ENCODE assay signal across 8 cellular contexts in the genomic region with DNA sequence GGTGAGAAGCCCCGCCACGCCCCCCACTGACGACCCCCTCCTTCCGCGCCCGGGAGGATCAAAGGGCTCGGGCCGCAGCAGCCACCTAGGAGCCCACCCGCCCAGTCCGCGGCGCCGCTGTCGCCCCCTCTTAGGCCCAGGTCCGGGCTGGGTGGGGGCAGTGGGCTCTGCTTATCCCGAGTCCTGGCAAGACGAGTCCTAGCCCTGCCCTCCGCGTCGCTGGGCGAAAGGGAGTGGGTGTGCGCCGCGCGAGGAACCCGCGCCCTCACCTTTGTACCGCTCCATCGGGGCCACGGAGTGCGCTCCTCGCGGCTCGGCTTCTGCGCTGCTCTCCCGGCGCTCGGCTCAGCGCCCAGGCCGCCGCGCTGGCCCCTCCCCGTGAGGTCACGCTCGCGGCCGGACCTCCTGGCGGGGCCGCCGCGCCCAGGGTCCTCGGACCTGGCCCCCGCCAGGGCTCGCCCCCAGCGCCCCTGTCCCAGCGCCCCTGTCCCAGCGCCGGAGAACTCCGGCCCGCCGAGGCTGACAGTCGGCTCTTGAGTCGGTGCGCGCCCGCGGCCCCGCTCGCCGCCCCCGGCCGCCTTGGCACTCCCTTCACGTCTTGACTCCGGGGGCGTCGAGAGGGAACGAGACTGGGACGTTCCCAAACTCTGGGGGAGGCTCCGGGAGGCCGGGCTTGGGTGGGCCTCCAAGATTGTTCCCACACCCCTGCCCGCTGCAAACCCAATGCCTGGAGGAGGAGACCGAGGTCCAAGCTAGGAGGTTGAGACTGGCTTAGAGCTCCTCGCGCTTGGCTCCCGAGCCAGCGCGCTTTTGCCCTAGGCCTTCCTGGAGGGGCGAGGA. TPM values are rescaled to one million over a fixed set of nuclear protein-coding genes. Genes with fewer than 3 reads are reported as not detected.
A peak's percentile ranks its signal among the peaks of the same experiment; 100 is the strongest.
DNase-seq lines count a peak whose midpoint lies in the region; ATAC-seq and TF ChIP-seq lines count a peak whose summit lies in the region.

A gene with protein sequence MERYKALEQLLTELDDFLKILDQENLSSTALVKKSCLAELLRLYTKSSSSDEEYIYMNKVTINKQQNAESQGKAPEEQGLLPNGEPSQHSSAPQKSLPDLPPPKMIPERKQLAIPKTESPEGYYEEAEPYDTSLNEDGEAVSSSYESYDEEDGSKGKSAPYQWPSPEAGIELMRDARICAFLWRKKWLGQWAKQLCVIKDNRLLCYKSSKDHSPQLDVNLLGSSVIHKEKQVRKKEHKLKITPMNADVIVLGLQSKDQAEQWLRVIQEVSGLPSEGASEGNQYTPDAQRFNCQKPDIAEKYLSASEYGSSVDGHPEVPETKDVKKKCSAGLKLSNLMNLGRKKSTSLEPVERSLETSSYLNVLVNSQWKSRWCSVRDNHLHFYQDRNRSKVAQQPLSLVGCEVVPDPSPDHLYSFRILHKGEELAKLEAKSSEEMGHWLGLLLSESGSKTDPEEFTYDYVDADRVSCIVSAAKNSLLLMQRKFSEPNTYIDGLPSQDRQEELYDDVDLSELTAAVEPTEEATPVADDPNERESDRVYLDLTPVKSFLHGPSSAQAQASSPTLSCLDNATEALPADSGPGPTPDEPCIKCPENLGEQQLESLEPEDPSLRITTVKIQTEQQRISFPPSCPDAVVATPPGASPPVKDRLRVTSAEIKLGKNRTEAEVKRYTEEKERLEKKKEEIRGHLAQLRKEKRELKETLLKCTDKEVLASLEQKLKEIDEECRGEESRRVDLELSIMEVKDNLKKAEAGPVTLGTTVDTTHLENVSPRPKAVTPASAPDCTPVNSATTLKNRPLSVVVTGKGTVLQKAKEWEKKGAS (minus strand): TSS at position 332 of the 840 bp plus-strand sequence. CDS start 47 bp downstream, at position 285.

- H3K9ac ChIP-seq in BLaER1 (no peak within 1 kb of the TSS), mesendoderm (ENCODE audit: low read length) (peak within 1 kb of the TSS; percentile 61)

- no peak within 1 kb of the TSS for H4K8ac ChIP-seq in mesendoderm (ENCODE audit: low read depth, low read length)

- H3K79me1 ChIP-seq in mesendoderm (ENCODE audit: low read length) = no peaks in the 10 kb centered on the region

- peak within 1 kb of the TSS; percentile 32 for H3K18ac ChIP-seq in mesendoderm (ENCODE audit: low read length)

- no peak within 1 kb of the TSS for H3K23ac ChIP-seq in mesendoderm (ENCODE audit: low read length)

- H2BK5ac ChIP-seq in mesendoderm (ENCODE audit: low read length) = no peak within 1 kb of the TSS

- no peak for TF ChIP-seq EP300 in upper lobe of left lung (IDR thresholded peaks at IDR 0.05)

- peaks cover 42% of the 10 kb centered on the region for H3K4me1 ChIP-seq in BLaER1
- peaks cover 2% of the 10 kb centered on the region for H3K4me1 ChIP-seq in mesendoderm (ENCODE audit: control insufficient read depth, low read depth, low read length)
- H3K4me1 ChIP-seq in upper lobe of left lung = peaks cover 13 to 24% (median 17%) of the 10 kb centered on the region in 4 donors

- H3K56ac ChIP-seq in mesendoderm (ENCODE audit: low read length) = peak within 1 kb of the TSS; percentile 79

- TF ChIP-seq CTCF in upper lobe of left lung (IDR thresholded peaks at IDR 0.05) = no peak

- no peak within 1 kb of the TSS for H2AK5ac ChIP-seq in mesendoderm (ENCODE audit: low read length)

- no peak within 1 kb of the TSS for H4K5ac ChIP-seq in mesendoderm (ENCODE audit: low read length)

- ATAC-seq in HG03442 (IDR thresholded peaks at IDR 0.05; ENCODE audit: unreplicated experiment) (peak; percentile 41), upper lobe of left lung (ENCODE audit: low FRiP score in 2 of 2) (peak; percentile 45 to 86), GM19324 (IDR thresholded peaks at IDR 0.05; ENCODE audit: low FRiP score, unreplicated experiment) (no peak)

- H3K27ac ChIP-seq in BLaER1 (no peak within 1 kb of the TSS), cingulate gyrus (ENCODE audit: low read depth, low read length) (peak within 1 kb of the TSS; percentile 54), mesendoderm (ENCODE audit: low read depth, low read length) (no peak within 1 kb of the TSS), upper lobe of left lung (peak within 1 kb of the TSS; percentile 22 to 64 (median 44))

- peak within 1 kb of the TSS; percentile 87 for H3K4me2 ChIP-seq in BLaER1
- H3K4me2 ChIP-seq in mesendoderm (ENCODE audit: low read length) = peak within 1 kb of the TSS; percentile 95

- H3K4ac ChIP-seq in mesendoderm (ENCODE audit: low read depth, low read length) = no peak within 1 kb of the TSS

- H3K9me3 ChIP-seq in BLaER1 = 0 out of 2 replicates have a peak, but pooled peaks cover 5% of the 10 kb centered on the region
- no peaks in the 10 kb centered on the region for H3K9me3 ChIP-seq in upper lobe of left lung

- H3K4me3 ChIP-seq in BLaER1 (peak within 1 kb of the TSS; percentile 62), mesendoderm (ENCODE audit: low read length) (peak within 1 kb of the TSS; percentile 35), upper lobe of left lung (peak within 1 kb of the TSS; percentile 22 to 54 (median 50))

- no peak for DNase-seq in mesendoderm
- peak in 1 of 2 donors; percentile 89 for DNase-seq in upper lobe of left lung
- no peak for DNase-seq in NCI-H510A treated with DMSO at 0.1 percent for 48 hours (lab: John Stamatoyannopoulos, UW)
- no peak for DNase-seq in NCI-H774 (lab: John Stamatoyannopoulos, UW)

- H3K79me2 ChIP-seq in mesendoderm (ENCODE audit: control insufficient read depth, insufficient read depth, low read length) = no peaks in the 10 kb centered on the region

- H3K36me3 ChIP-seq in BLaER1 (no peaks in the 10 kb centered on the region), mesendoderm (ENCODE audit: control insufficient read depth, insufficient read depth, low read length) (no peaks in the 10 kb centered on the region), upper lobe of left lung (no peaks in the 10 kb centered on the region)

- no CpG with 5 or more reads among the region's 88 CpGs for WGBS in mesendoderm (ENCODE audit: extremely low coverage, insufficient coverage, low lambda C conversion rate)
- 0% methylated on average over 10 of the region's 88 CpGs; no CpG with 5 or more reads in 1 of the 2 donors for WGBS in upper lobe of left lung, 2 donors

- no peak within 1 kb of the TSS for H2BK15ac ChIP-seq in mesendoderm (replicated peaks; ENCODE audit: low read depth)

- peaks cover 25% of the 10 kb centered on the region for H4K20me1 ChIP-seq in BLaER1

- no peak within 1 kb of the TSS for H2BK120ac ChIP-seq in mesendoderm (ENCODE audit: low read depth, low read length)

- H3K27me3 ChIP-seq in BLaER1 = peaks cover 65% of the 10 kb centered on the region
- H3K27me3 ChIP-seq in mesendoderm (ENCODE audit: insufficient read depth, low read length, poor library complexity) = peaks cover 4% of the 10 kb centered on the region
- peaks cover 0 to 24% (median 13%) of the 10 kb centered on the region in 4 donors for H3K27me3 ChIP-seq in upper lobe of left lung

- TF ChIP-seq POLR2A in upper lobe of left lung (IDR thresholded peaks at IDR 0.05) = no peak

RNA-seq across cellular contexts. Expression of the gene that starts here (rescaled TPM):
- 2.5 TPM for polyA plus RNA-seq in mesendoderm (2013, experiment 1 of 2)
- polyA plus RNA-seq in mesendoderm (2013, experiment 2 of 2) = 2.6 TPM
- total RNA-seq in upper lobe of left lung = 1 to 10 TPM; 2.3 to 9.6 (median 3.4) TPM

Comparison
In these comparisons a context has a peak if more than half of its experiments do, and no peak if none do; other contexts are left out.
1. H3K27ac ChIP-seq: peak in cingulate gyrus (single experiment) and upper lobe of left lung (4 of 4); none in BLaER1 (single experiment) and mesendoderm (single experiment).
2. Peak in every context shown above with its lines, with median percentiles within 50 percentile points of each other: H3K4me3 ChIP-seq.